Comparison of ENCODE assay signal across 8 cellular contexts in genomic region chr19:41687419-41687818, GRCh38. TPM values are rescaled to one million over a fixed set of nuclear protein-coding genes. Genes with fewer than 3 reads are reported as not detected.
"Had no signal": no experiment of that assay in that cellular context is flagged by ENCODE, and none has a peak within 500 bp of the region (broad histone marks: within the 10 kb centered on the region; RNA-seq: fewer than 3 reads in every experiment).

No MANE protein-coding gene starts in this region.

- H3K27ac ChIP-seq: GM23248 had no signal

- DNase-seq: GM23248, GOT3, H7, HFFc6, IMR-90 had no signal

- H3K9me3 Mint-ChIP-seq: HFFc6 had no signal

- H3K4me1 ChIP-seq: HAP-1 had no signal

- H3K4me3 Mint-ChIP-seq: HFFc6 had no signal

- H3K9ac ChIP-seq: GM23248 had no signal

- ATAC-seq: HCT116 had no signal

- H3K36me3 ChIP-seq: HAP-1 had no signal

- H3K4me3 ChIP-seq: GM23248, HAP-1 had no signal

- H3K9me3 ChIP-seq: HAP-1 had no signal

- H3K27ac Mint-ChIP-seq: HFFc6 had no signal

RNA-seq across cellular contexts. Expression of gene CEACAM7, which starts 0.7 kb away (rescaled TPM):
- total RNA-seq: GM23248, H4, H7, HFFc6, IMR-90 had no signal

RNA-seq across cellular contexts. Expression of gene CEACAM5, which starts 21.0 kb away (rescaled TPM):
- total RNA-seq: GM23248, H4, H7, IMR-90 had no signal
